In the genomic region with DNA sequence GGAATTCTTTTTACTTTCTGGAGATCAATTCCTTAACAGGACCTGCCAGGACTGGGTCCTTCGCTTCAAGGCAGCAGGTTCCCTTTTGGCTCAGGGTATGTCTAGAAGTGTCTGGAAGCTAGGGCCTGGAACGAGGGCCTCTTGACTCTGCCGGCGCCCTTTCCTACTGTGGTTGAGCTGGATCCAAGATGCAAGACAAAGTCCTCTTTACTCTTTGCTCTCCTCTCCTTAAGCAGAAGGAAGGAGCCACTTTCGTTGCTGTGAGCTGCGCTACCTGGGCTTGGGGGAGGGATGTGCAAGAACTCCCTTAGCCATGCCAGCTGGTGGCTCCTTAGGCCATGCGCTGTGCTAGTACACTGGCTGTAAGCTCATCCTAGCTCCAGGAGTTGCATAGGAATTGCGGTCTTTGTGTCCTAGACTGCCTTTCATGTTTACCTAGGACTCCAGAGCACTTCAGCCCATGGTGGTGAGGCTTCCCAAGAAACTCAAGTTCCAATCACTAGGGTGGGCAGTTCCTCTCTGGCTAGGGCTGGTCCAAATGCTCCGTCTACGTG, we compare ENCODE assay signal across 19 cellular contexts. TPM values are rescaled to one million over a fixed set of nuclear protein-coding genes. Genes with fewer than 3 reads are reported as not detected.
DNase-seq lines count a peak whose midpoint lies in the region; ATAC-seq, FAIRE-seq and TF ChIP-seq lines count a peak whose summit lies in the region.
"Had no signal": no experiment of that assay in that cellular context is flagged by ENCODE, and none has a peak within 500 bp of the region (broad histone marks: within the 10 kb centered on the region; RNA-seq: fewer than 3 reads in every experiment).

No MANE protein-coding gene starts in this region.

- DNase-seq in CD8-positive, alpha-beta T cell: no peak
- DNase-seq in GM12892 (ENCODE audit: insufficient read length): no peak
- no peak for DNase-seq in mesendoderm
- DNase-seq in MM.1S: no peak
- no peak for DNase-seq in stimulated activated naive B cell treated with anti-CD40 and anti-IgM and Interleukin-4, amounts not matched to agents 10 μg/mL and 1 μg/mL and 100 μg/mL, for 72 hours
- no peak for DNase-seq in DMS153 treated with DMSO at 0.1 percent for 48 hours (lab: John Stamatoyannopoulos, UW; ENCODE audit: unreplicated experiment)
- DNase-seq: activated T-cell treated with anti-CD3 and anti-CD28 coated beads, Interleukin-2, amount 50 U/mL, for 1 hour; DMS153; esophagus squamous epithelium; lower lobe of right lung; MG63; naive B cell; NCI-H1930; NCI-H510A treated with DMSO at 0.1 percent for 48 hours; Right ventricle myocardium superior; stimulated activated CD4-positive, alpha-beta T cell treated with anti-CD3 and anti-CD28 coated beads, Interleukin-4, amount 100 ng/mL, for 1 hour had no signal

- no peak for TF ChIP-seq CTCF in CD8-positive, alpha-beta T cell (IDR thresholded peaks at IDR 0.05)
- no peak for TF ChIP-seq CTCF in MM.1S (IDR thresholded peaks at IDR 0.05; ENCODE audit: low read length)

- peaks cover 13% of the 10 kb centered on the region for H3K4me1 Mint-ChIP-seq in CD8-positive, alpha-beta T cell (ENCODE audit: low read depth)
- H3K4me1 Mint-ChIP-seq in stimulated activated naive B cell treated with anti-CD40 and anti-IgM and Interleukin-4, amounts not matched to agents 10 μg/mL and 1 μg/mL and 100 μg/mL, for 72 hours: no peaks in the 10 kb centered on the region

- no peak overlapping the region for H3K23ac ChIP-seq in mesendoderm (ENCODE audit: low read length)

- no peak overlapping the region for H2AFZ ChIP-seq in MM.1S (ENCODE audit: low read length)

- peak overlapping the region; percentile 8 for H3K56ac ChIP-seq in mesendoderm (ENCODE audit: low read length)

- no peak overlapping the region for H3K4me3 ChIP-seq in CD8-positive, alpha-beta T cell (ENCODE audit: low read depth, low read length)
- H3K4me3 ChIP-seq in mesendoderm (ENCODE audit: low read length) (no peak overlapping the region), MM.1S (ENCODE audit: low read length) (no peak overlapping the region)
- H3K4me3 ChIP-seq: breast epithelium, esophagus squamous epithelium, lower lobe of right lung, MG63 had no signal

- no peak for TF ChIP-seq POLR2A in GM12892 (IDR thresholded peaks at IDR 0.05; ENCODE audit: low read depth, low read length)

- no peaks in the 10 kb centered on the region for H3K36me3 Mint-ChIP-seq in CD8-positive, alpha-beta T cell
- H3K36me3 Mint-ChIP-seq in stimulated activated naive B cell treated with anti-CD40 and anti-IgM and Interleukin-4, amounts not matched to agents 10 μg/mL and 1 μg/mL and 100 μg/mL, for 72 hours: peaks cover 0 to 3% of the 10 kb centered on the region in 2 donors
- H3K36me3 Mint-ChIP-seq: naive B cell had no signal

- no peak overlapping the region for H4K5ac ChIP-seq in mesendoderm (ENCODE audit: low read length)

- H2BK120ac ChIP-seq in mesendoderm (ENCODE audit: low read depth, low read length): no peak overlapping the region

- H4K8ac ChIP-seq in mesendoderm (ENCODE audit: low read depth, low read length): no peak overlapping the region

- H3K4me3 Mint-ChIP-seq in CD8-positive, alpha-beta T cell: no peak overlapping the region
- no peak overlapping the region for H3K4me3 Mint-ChIP-seq in stimulated activated naive B cell treated with anti-CD40 and anti-IgM and Interleukin-4, amounts not matched to agents 10 μg/mL and 1 μg/mL and 100 μg/mL, for 72 hours
- H3K4me3 Mint-ChIP-seq: B cell, naive B cell had no signal

- H3K36me3 ChIP-seq in CD8-positive, alpha-beta T cell (ENCODE audit: insufficient read depth, low read length): no peaks in the 10 kb centered on the region
- no peaks in the 10 kb centered on the region for H3K36me3 ChIP-seq in mesendoderm (ENCODE audit: control insufficient read depth, insufficient read depth, low read length)
- H3K36me3 ChIP-seq in MM.1S (replicated peaks; ENCODE audit: insufficient read depth, low read length): no peaks in the 10 kb centered on the region
- H3K36me3 ChIP-seq: breast epithelium, esophagus squamous epithelium, lower lobe of right lung, MG63 had no signal

- no peak overlapping the region for H2BK15ac ChIP-seq in mesendoderm (replicated peaks; ENCODE audit: low read depth)

- H3K4me1 ChIP-seq in CD8-positive, alpha-beta T cell (ENCODE audit: insufficient read depth, low read length): peaks cover 14% of the 10 kb centered on the region
- H3K4me1 ChIP-seq in mesendoderm (ENCODE audit: control insufficient read depth, low read depth, low read length) (peaks cover 2% of the 10 kb centered on the region), MM.1S (ENCODE audit: low read length) (no peaks in the 10 kb centered on the region)
- H3K4me1 ChIP-seq: breast epithelium, lower lobe of right lung had no signal

- peak overlapping the region; percentile 80 for H3K27ac Mint-ChIP-seq in CD8-positive, alpha-beta T cell
- no peak overlapping the region for H3K27ac Mint-ChIP-seq in stimulated activated naive B cell treated with anti-CD40 and anti-IgM and Interleukin-4, amounts not matched to agents 10 μg/mL and 1 μg/mL and 100 μg/mL, for 72 hours
- H3K27ac Mint-ChIP-seq: B cell had no signal

- POLR2A ChIA-PET in CD8-positive, alpha-beta T cell (lab: Charles Lee): interaction anchor here (1.2 kb wide), 1 partner anchor 18 kb away, joined by 3 read pairs; no protein-coding TSS in a partner anchor

- H3K9me3 Mint-ChIP-seq in CD8-positive, alpha-beta T cell: peaks cover 3% of the 10 kb centered on the region
- peaks cover 0 to 2% of the 10 kb centered on the region in 2 donors for H3K9me3 Mint-ChIP-seq in stimulated activated naive B cell treated with anti-CD40 and anti-IgM and Interleukin-4, amounts not matched to agents 10 μg/mL and 1 μg/mL and 100 μg/mL, for 72 hours

- peak overlapping the region; percentile 38 for H3K27ac ChIP-seq in CD8-positive, alpha-beta T cell (ENCODE audit: low read depth, low read length)
- H3K27ac ChIP-seq in mesendoderm (ENCODE audit: low read depth, low read length): no peak overlapping the region
- H3K27ac ChIP-seq in MM.1S (ENCODE audit: low read length): no peak overlapping the region
- H3K27ac ChIP-seq: breast epithelium, esophagus squamous epithelium, lower lobe of right lung had no signal

- FAIRE-seq in GM12892 (lab: Jason Lieb, UNC): peak; percentile 75

- H3K27me3 Mint-ChIP-seq in CD8-positive, alpha-beta T cell (ENCODE audit: low read depth): no peaks in the 10 kb centered on the region
- peaks cover 3 to 5% of the 10 kb centered on the region in 2 donors for H3K27me3 Mint-ChIP-seq in stimulated activated naive B cell treated with anti-CD40 and anti-IgM and Interleukin-4, amounts not matched to agents 10 μg/mL and 1 μg/mL and 100 μg/mL, for 72 hours

- no peaks in the 10 kb centered on the region for H3K9me2 ChIP-seq in MM.1S (replicated peaks; ENCODE audit: insufficient read depth, low read length)

- H3K79me2 ChIP-seq in mesendoderm (ENCODE audit: control insufficient read depth, insufficient read depth, low read length): no peaks in the 10 kb centered on the region
- no peaks in the 10 kb centered on the region for H3K79me2 ChIP-seq in MM.1S (ENCODE audit: low read length)

- WGBS in mesendoderm (ENCODE audit: extremely low coverage, insufficient coverage, low lambda C conversion rate): no CpG with 5 or more reads among the region's 10 CpGs

- no peak overlapping the region for H3K4me2 ChIP-seq in mesendoderm (ENCODE audit: low read length)
- H3K4me2 ChIP-seq in MM.1S (ENCODE audit: low read depth, low read length): no peak overlapping the region

- H3K27me3 ChIP-seq in CD8-positive, alpha-beta T cell (ENCODE audit: insufficient read depth, low read length): no peaks in the 10 kb centered on the region
- H3K27me3 ChIP-seq in mesendoderm (ENCODE audit: insufficient read depth, low read length, poor library complexity) (no peaks in the 10 kb centered on the region), MM.1S (replicated peaks; ENCODE audit: insufficient read depth, low read length) (no peaks in the 10 kb centered on the region)
- H3K27me3 ChIP-seq: breast epithelium, MG63 had no signal

- no peak overlapping the region for H3K9ac ChIP-seq in mesendoderm (ENCODE audit: low read length)
- H3K9ac ChIP-seq in MM.1S (ENCODE audit: low read length): no peak overlapping the region

- no peak for ATAC-seq in CD8-positive, alpha-beta T cell
- peak; percentile 5 for ATAC-seq in HG03442 (IDR thresholded peaks at IDR 0.05; ENCODE audit: unreplicated experiment)
- no peak for ATAC-seq in stimulated activated naive B cell treated with anti-CD40 and anti-IgM and Interleukin-4, amounts not matched to agents 10 μg/mL and 1 μg/mL and 100 μg/mL, for 72 hours (replicated peaks)
- ATAC-seq: lower lobe of right lung had no signal

- no peaks in the 10 kb centered on the region for H4K20me1 ChIP-seq in MM.1S (ENCODE audit: insufficient read depth, low read length)

- H3K9me3 ChIP-seq in CD8-positive, alpha-beta T cell (ENCODE audit: low read length): no peaks in the 10 kb centered on the region
- H3K9me3 ChIP-seq in MM.1S (replicated peaks; ENCODE audit: insufficient read depth, low read length): no peaks in the 10 kb centered on the region
- H3K9me3 ChIP-seq: breast epithelium, esophagus squamous epithelium, lower lobe of right lung, MG63 had no signal

- no peak overlapping the region for H3K4ac ChIP-seq in mesendoderm (ENCODE audit: low read depth, low read length)

- no peaks in the 10 kb centered on the region for H3K79me1 ChIP-seq in mesendoderm (ENCODE audit: low read length)

- H3F3A ChIP-seq in MM.1S (ENCODE audit: insufficient read depth, low read length): no peaks in the 10 kb centered on the region

- CTCF ChIA-PET in CD8-positive, alpha-beta T cell (lab: Charles Lee): interaction anchor here (1.4 kb wide), 1 partner anchor 10 kb away, joined by 4 read pairs; no protein-coding TSS in a partner anchor

- H3K18ac ChIP-seq in mesendoderm (ENCODE audit: low read length): no peak overlapping the region

- H2BK5ac ChIP-seq in mesendoderm (ENCODE audit: low read length): no peak overlapping the region

- peak overlapping the region; percentile 61 for H2AK5ac ChIP-seq in mesendoderm (ENCODE audit: low read length)

- intact Hi-C loops in CD8-positive, alpha-beta T cell (cut with DNase I, micrococcal nuclease): no loop called here

RNA-seq across cellular contexts. Expression of a gene that starts 18.1 kb away (rescaled TPM):
- total RNA-seq in CD8-positive, alpha-beta T cell: under 1 TPM; 0.92 to 1.00 TPM
- 0.19 TPM for polyA plus RNA-seq in GM12892 (2012; ENCODE audit: missing spikeins)
- 9.1 TPM for polyA plus RNA-seq in mesendoderm (2013, experiment 1 of 2)
- polyA plus RNA-seq in mesendoderm (2013, experiment 2 of 2): 9.3 TPM
